In genomic region chr3:126474498-126475410, GRCh38 we compare ENCODE assay signal across 8 cellular contexts. TPM values are rescaled to one million over a fixed set of nuclear protein-coding genes. Genes with fewer than 3 reads are reported as not detected.
DNase-seq lines count a peak whose midpoint lies in the region; ATAC-seq, FAIRE-seq and TF ChIP-seq lines count a peak whose summit lies in the region.

No MANE protein-coding gene starts in this region.

- no peaks in the 10 kb centered on the region for H3K9me3 Mint-ChIP-seq in naive B cell

- peaks cover 24% of the 10 kb centered on the region for H3K36me3 ChIP-seq in Karpas-422 (ENCODE audit: insufficient read depth, low read length)
- H3K36me3 ChIP-seq in thyroid gland = peaks cover 17 to 18% of the 10 kb centered on the region in 2 donors

- H3K9me3 ChIP-seq in Karpas-422 (ENCODE audit: low read length) (no peaks in the 10 kb centered on the region), thyroid gland (no peaks in the 10 kb centered on the region)

- no peak for FAIRE-seq in H54 (lab: Jason Lieb, UNC)

- H3K4me1 ChIP-seq in Karpas-422 (ENCODE audit: low read length) = peaks cover 27% of the 10 kb centered on the region
- H3K4me1 ChIP-seq in thyroid gland = peaks cover 31 to 34% of the 10 kb centered on the region in 2 donors

- H3K4me3 Mint-ChIP-seq in naive B cell = peak overlapping the region; percentile 65 to 91 (median 85)

- TF ChIP-seq POLR2A in H54 (IDR thresholded peaks at IDR 0.05; ENCODE audit: low read depth, low read length) (no peak), thyroid gland (IDR thresholded peaks at IDR 0.05) (peak in 1 of 2 donors; percentile 1)

- intact Hi-C loops in thyroid gland (cut with DNase I) = loop anchor here (10.0 kb wide), 1 partner anchor 210 kb away; no protein-coding TSS in a partner anchor

- DNase-seq in NCI-H345 (lab: John Stamatoyannopoulos, UW) (peak; percentile 5), NCI-H345 treated with DMSO at 0.1 percent for 48 hours (lab: John Stamatoyannopoulos, UW; ENCODE audit: unreplicated experiment) (no peak), H54 (ENCODE audit: insufficient read length, low spot score) (peak; percentile 40), Karpas-422 (peak; percentile 65), epithelial cell of prostate (ENCODE audit: low read depth, low spot score) (no peak), naive B cell (peak; percentile 35), thyroid gland (peak; percentile 78 to 82)
- DNase-seq in activated CD4-positive, alpha-beta T cell treated with anti-CD3 and anti-CD28 coated beads, Interleukin-2, amount 50 U/mL, for 48 hours = peak; percentile 36 to 49

- H2AFZ ChIP-seq in Karpas-422 (ENCODE audit: low read length) = no peak overlapping the region

- peak overlapping the region; percentile 99 for H3K4me3 ChIP-seq in Karpas-422 (ENCODE audit: low read length)
- H3K4me3 ChIP-seq in thyroid gland (replicated peaks in 1 of 3) = peak overlapping the region in 2 of 3 donors; percentile 57 to 60

- H4K20me1 ChIP-seq in Karpas-422 (ENCODE audit: insufficient read depth, low read depth, low read length) = peaks cover 14% of the 10 kb centered on the region; the same call in 1 of the 2 replicates

- H3K36me3 Mint-ChIP-seq in naive B cell = peaks cover 8 to 13% of the 10 kb centered on the region in 2 donors

- no peaks in the 10 kb centered on the region for H3K9me2 ChIP-seq in Karpas-422 (replicated peaks; ENCODE audit: insufficient read depth, low read length)

- peak in 2 of 6 experiments; percentile 15 to 17 for TF ChIP-seq CTCF in thyroid gland (IDR thresholded peaks at IDR 0.05)

- peak in 1 of 2 donors; percentile 1 for ATAC-seq in naive B cell (ENCODE audit: low read depth in 2 of 2)

- 19 to 37% methylated on average over 14 to 26 of the region's 72 CpGs for WGBS in thyroid gland, 2 donors

- H3K9ac ChIP-seq in Karpas-422 (ENCODE audit: low read length) = peak overlapping the region; percentile 98

- H3K79me2 ChIP-seq in Karpas-422 (ENCODE audit: low read length) = peaks cover 53% of the 10 kb centered on the region

- H3K27ac ChIP-seq in Karpas-422 (ENCODE audit: low read length) = no peak overlapping the region
- peak overlapping the region; percentile 93 for H3K27ac ChIP-seq in epithelial cell of prostate
- peak overlapping the region; percentile 38 to 90 (median 85) for H3K27ac ChIP-seq in thyroid gland

- H3K27me3 ChIP-seq in Karpas-422 (ENCODE audit: low read length) = no peaks in the 10 kb centered on the region
- H3K27me3 ChIP-seq in thyroid gland = no peaks in the 10 kb centered on the region

- H3K4me2 ChIP-seq in Karpas-422 (ENCODE audit: low read depth, low read length, poor library complexity, severe bottlenecking) = peak overlapping the region; percentile 82

- H3K27me3 Mint-ChIP-seq in naive B cell = no peaks in the 10 kb centered on the region

- peaks cover 36 to 46% (median 42%) of the 10 kb centered on the region in 3 donors for H3K4me1 Mint-ChIP-seq in naive B cell

- peak overlapping the region in 5 of 6 donors; percentile 80 to 92 (median 84) for H3K27ac Mint-ChIP-seq in naive B cell

RNA-seq across cellular contexts. Expression of gene ZXDC, which starts 0.9 kb away (rescaled TPM):
- total RNA-seq in Karpas-422 (2014; rRNA removed; shearing (Covaris generic); ENCODE audit: low replicate concordance) = 18.9 and 25.6 TPM in 2 replicates
- polyA plus RNA-seq in naive B cell (ENCODE audit: low read depth in 6 of 6) = 10 to 100 TPM; 11.9 to 26.9 (median 16.2) TPM
- total RNA-seq in thyroid gland = 10 to 100 TPM; 51.5 to 96.8 (median 57.4) TPM

RNA-seq across cellular contexts. Expression of gene UROC1, which starts 42.8 kb away (rescaled TPM):
- not detected in 2 replicates for total RNA-seq in Karpas-422 (2014; rRNA removed; shearing (Covaris generic); ENCODE audit: low replicate concordance)
- polyA plus RNA-seq in naive B cell (ENCODE audit: low read depth in 6 of 6) = not detected
- total RNA-seq in thyroid gland = not detected

RNA-seq across cellular contexts. Expression of gene CHST13, which starts 49.2 kb away (rescaled TPM):
- not detected in 2 replicates for total RNA-seq in Karpas-422 (2014; rRNA removed; shearing (Covaris generic); ENCODE audit: low replicate concordance)
- polyA plus RNA-seq in naive B cell (ENCODE audit: low read depth in 6 of 6) = under 1 TPM in 2 of 6 donors, not detected in 4; 0.16 to 0.53 TPM
- under 1 TPM in 2 of 4 donors, not detected in 2; 0.13 to 0.56 TPM for total RNA-seq in thyroid gland

Comparison
In these comparisons a context has a peak if more than half of its experiments do, and no peak if none do; other contexts are left out.
1. DNase-seq: peak in NCI-H345 (single experiment), H54 (single experiment), Karpas-422 (single experiment), activated CD4-positive, alpha-beta T cell treated with anti-CD3 and anti-CD28 coated beads, Interleukin-2, amount 50 U/mL, for 48 hours (2 of 2), naive B cell (single experiment) and thyroid gland (2 of 2); none in NCI-H345 treated with DMSO at 0.1 percent for 48 hours (single experiment) and epithelial cell of prostate (single experiment).